Comparison of ENCODE assay signal across 28 cellular contexts in the genomic region with DNA sequence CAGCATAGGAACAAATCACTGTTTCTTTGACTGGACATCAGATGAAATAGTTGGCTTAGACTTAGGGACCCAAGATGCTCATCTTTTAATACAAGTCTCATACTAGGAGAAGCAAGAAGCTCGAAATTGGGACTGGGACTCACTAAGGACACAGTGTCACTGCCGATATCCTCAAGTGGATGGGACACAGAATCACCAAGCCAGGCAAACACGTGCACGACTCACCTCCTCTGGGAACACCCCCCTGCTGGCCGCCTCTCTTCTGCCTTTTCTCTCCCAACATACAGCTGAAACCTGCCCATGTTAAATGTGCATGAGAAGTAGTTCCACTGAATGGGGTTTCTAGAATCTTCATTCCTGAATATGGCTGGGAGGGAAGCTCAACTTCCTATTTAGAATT.
"Had no signal": no experiment of that assay in that cellular context is flagged by ENCODE, and none has a peak within 500 bp of the region (broad histone marks: within the 10 kb centered on the region; RNA-seq: fewer than 3 reads in every experiment).

No MANE protein-coding gene starts in this region.

- H3K27ac ChIP-seq: left ventricle myocardium inferior, pancreas, prostate gland, skin epidermis, stomach, testis, thyroid gland, upper lobe of right lung had no signal

- DNase-seq: hypothalamus; islet precursor cell; left ventricle myocardium inferior; mesendoderm; mucosa of descending colon; naive thymus-derived CD4-positive, alpha-beta T cell; pancreas; posterior cingulate gyrus; retina; right cardiac atrium; stimulated activated CD4-positive, alpha-beta T cell treated with anti-CD3 and anti-CD28 coated beads, Interleukin-12 subunit alpha, Interleukin-12 subunit beta, amount 100 ng/mL, for 4 hours; stimulated activated CD4-positive, alpha-beta T cell treated with anti-CD3 and anti-CD28 coated beads, Interleukin-15, amount 100 ng/mL, for 24 hours; stimulated activated CD4-positive, alpha-beta T cell treated with anti-CD3 and anti-CD28 coated beads, Interleukin-2, amount 100 ng/mL, for 24 hours; stimulated activated CD4-positive, alpha-beta T cell treated with anti-CD3 and anti-CD28 coated beads, Interleukin-4, amount 100 ng/mL, for 1 hour; stimulated activated naive B cell treated with anti-CD40 and anti-IgM and Interleukin-4, amounts not matched to agents 10 μg/mL and 1 μg/mL and 100 μg/mL, for 72 hours; stimulated activated naive CD8-positive, alpha-beta T cell treated with anti-CD3 and anti-CD28 coated beads, Interleukin-15, Interleukin-2, amounts not matched to agents 100 U/mL and 50 U/mL, for 24 hours; stomach; testis; thyroid gland; trophoblast cell; upper lobe of right lung had no signal

- H3K4me3 ChIP-seq: left ventricle myocardium inferior, lung, mucosa of descending colon, pancreas, prostate gland, skin epidermis, stomach, testis, thyroid gland, upper lobe of right lung had no signal

- H3K36me3 Mint-ChIP-seq: stimulated activated naive B cell treated with anti-CD40 and anti-IgM and Interleukin-4, amounts not matched to agents 10 μg/mL and 1 μg/mL and 100 μg/mL, for 72 hours had no signal

- ATAC-seq: mucosa of descending colon; naive thymus-derived CD4-positive, alpha-beta T cell; natural killer cell treated with Interleukin-12 subunit alpha and Interleukin-12 subunit beta and Interleukin-15 and Interleukin-18, amount 100 ng/mL, for 72 hours; pancreas; right cardiac atrium; sciatic nerve; stimulated activated naive B cell treated with anti-CD40 and anti-IgM and Interleukin-4, amounts not matched to agents 10 μg/mL and 1 μg/mL and 100 μg/mL, for 72 hours; stimulated activated naive CD8-positive, alpha-beta T cell treated with anti-CD3 and anti-CD28 coated beads, Interleukin-15, Interleukin-2, amounts not matched to agents 100 U/mL and 50 U/mL, for 24 hours; upper lobe of right lung had no signal

- H3K4me1 ChIP-seq: left ventricle myocardium inferior, pancreas, prostate gland, stomach, testis, thyroid gland, upper lobe of right lung had no signal

- H3K4me1 Mint-ChIP-seq: mesothelial cell of epicardium; naive thymus-derived CD4-positive, alpha-beta T cell; stimulated activated naive B cell treated with anti-CD40 and anti-IgM and Interleukin-4, amounts not matched to agents 10 μg/mL and 1 μg/mL and 100 μg/mL, for 72 hours had no signal

- H3K27ac Mint-ChIP-seq: mesothelial cell of epicardium; naive thymus-derived CD4-positive, alpha-beta T cell; natural killer cell treated with Interleukin-12 subunit alpha and Interleukin-12 subunit beta and Interleukin-15 and Interleukin-18, amount 100 ng/mL, for 72 hours; stimulated activated naive B cell treated with anti-CD40 and anti-IgM and Interleukin-4, amounts not matched to agents 10 μg/mL and 1 μg/mL and 100 μg/mL, for 72 hours had no signal

- H3K9me3 ChIP-seq: pancreas, prostate gland, testis, thyroid gland, upper lobe of right lung had no signal

- H3K36me3 ChIP-seq: left ventricle myocardium inferior, pancreas, prostate gland, stomach, thyroid gland, upper lobe of right lung had no signal

- FAIRE-seq: pancreas, urothelium cell line had no signal

- H3K27me3 ChIP-seq: testis, thyroid gland, upper lobe of right lung had no signal

- H3K4me3 Mint-ChIP-seq: mesothelial cell of epicardium; naive thymus-derived CD4-positive, alpha-beta T cell; natural killer cell treated with Interleukin-12 subunit alpha and Interleukin-12 subunit beta and Interleukin-15 and Interleukin-18, amount 100 ng/mL, for 72 hours; stimulated activated naive B cell treated with anti-CD40 and anti-IgM and Interleukin-4, amounts not matched to agents 10 μg/mL and 1 μg/mL and 100 μg/mL, for 72 hours had no signal
